Comparison of ENCODE assay signal across 8 cellular contexts in the genomic region with DNA sequence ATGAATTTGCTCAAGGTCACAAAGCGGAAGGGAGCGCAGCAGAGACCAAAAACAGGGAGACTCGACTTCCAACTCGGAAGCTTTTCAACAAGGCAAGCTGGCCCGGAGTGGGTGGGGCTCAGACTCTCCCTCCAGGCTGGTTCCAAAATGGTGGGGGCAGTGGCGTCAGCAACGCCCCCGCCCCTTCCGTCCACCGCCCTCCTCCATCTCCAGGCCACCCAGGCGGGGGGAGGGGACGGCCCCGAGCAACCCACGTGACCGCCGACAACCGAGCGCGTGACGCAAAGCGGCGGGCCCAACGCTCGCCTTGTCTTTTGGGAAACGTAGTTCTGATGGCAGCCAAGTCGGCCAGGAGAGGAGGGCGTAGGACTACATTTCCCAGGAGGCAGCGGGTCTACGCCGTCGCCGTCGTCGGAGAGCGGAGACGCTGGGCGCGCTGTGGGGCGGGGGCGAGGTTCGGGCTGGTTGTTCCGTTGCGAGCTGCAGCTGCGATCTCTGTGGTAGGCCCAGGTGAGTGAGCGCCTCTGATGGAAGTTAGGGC. TPM values are rescaled to one million over a fixed set of nuclear protein-coding genes. Genes with fewer than 3 reads are reported as not detected.
A peak's percentile ranks its signal among the peaks of the same experiment; 100 is the strongest.
DNase-seq lines count a peak whose midpoint lies in the region; ATAC-seq and TF ChIP-seq lines count a peak whose summit lies in the region.

TSS of gene THRAP3 (plus strand) at position 448 of the 541 bp plus-strand sequence. CDS start 58,121 bp downstream, outside the sequence.

- 0% methylated on average over 28 to 45 of the region's 45 CpGs for WGBS in tibial nerve, 2 donors

- H3K36me3 ChIP-seq in adipocyte (ENCODE audit: control insufficient read depth, insufficient read depth, low read length, severe bottlenecking) (peaks cover 13% of the 10 kb centered on the region), parathyroid adenoma (ENCODE audit: control insufficient read depth, insufficient read depth, low read length) (no peaks in the 10 kb centered on the region), tibial nerve (peaks cover 0 to 25% (median 0%) of the 10 kb centered on the region in 3 donors)

- H3K4me1 ChIP-seq in adipocyte (ENCODE audit: control insufficient read depth, insufficient read depth, low read length) = peaks cover 21% of the 10 kb centered on the region
- peaks cover 3% of the 10 kb centered on the region for H3K4me1 ChIP-seq in parathyroid adenoma
- peaks cover 0 to 50% (median 26%) of the 10 kb centered on the region in 4 donors for H3K4me1 ChIP-seq in tibial nerve

- H3K79me2 ChIP-seq in parathyroid adenoma = peaks cover 25% of the 10 kb centered on the region

- TF ChIP-seq CTCF in GM12875 (IDR thresholded peaks at IDR 0.05; ENCODE audit: borderline replicate concordance, insufficient read depth, low read depth, low read length) (no peak), parathyroid adenoma (IDR thresholded peaks at IDR 0.05) (no peak), tibial nerve (IDR thresholded peaks at IDR 0.05) (peak in 1 of 5 experiments; percentile 6)

- intact Hi-C loops in Right ventricle myocardium superior (cut with DNase I) = loop anchor here (5.0 to 10.0 kb wide), 2 partner anchors 58 to 69 kb away; partner anchors contain the start of gene MAP7D1

- peak; percentile 94 for ATAC-seq in HG02798 (IDR thresholded peaks at IDR 0.05; ENCODE audit: poor library complexity, unreplicated experiment)
- peak; percentile 96 for ATAC-seq in Right ventricle myocardium superior (ENCODE audit: poor library complexity)

- peak within 1 kb of the TSS; percentile 95 for H2AFZ ChIP-seq in parathyroid adenoma

- no peaks in the 10 kb centered on the region for H3K9me3 ChIP-seq in adipocyte (ENCODE audit: control insufficient read depth, low read length)
- no peaks in the 10 kb centered on the region for H3K9me3 ChIP-seq in parathyroid adenoma (ENCODE audit: control insufficient read depth, low read length)
- no peaks in the 10 kb centered on the region for H3K9me3 ChIP-seq in tibial nerve

- H3K4me3 ChIP-seq in GM12875 (ENCODE audit: low read depth, low read length) (peak within 1 kb of the TSS; percentile 96), adipocyte (ENCODE audit: low read length) (peak within 1 kb of the TSS; percentile 97), parathyroid adenoma (ENCODE audit: low read depth, low read length) (peak within 1 kb of the TSS; percentile 93), tibial nerve (peak within 1 kb of the TSS; percentile 73 to 93 (median 84))

- peak within 1 kb of the TSS; percentile 90 for H3K4me2 ChIP-seq in parathyroid adenoma (ENCODE audit: low read length)

- TF ChIP-seq POLR2A in tibial nerve (IDR thresholded peaks at IDR 0.05) = peak; percentile 97 to 99

- H3K27me3 ChIP-seq in adipocyte (replicated peaks; ENCODE audit: control insufficient read depth, insufficient read depth, low read length) (no peaks in the 10 kb centered on the region), parathyroid adenoma (ENCODE audit: control insufficient read depth, insufficient read depth, low read length) (no peaks in the 10 kb centered on the region), tibial nerve (no peaks in the 10 kb centered on the region)

- H3K27ac ChIP-seq in parathyroid adenoma (peak within 1 kb of the TSS; percentile 98), tibial nerve (peak within 1 kb of the TSS; percentile 94 to 99 (median 98))

- DNase-seq in NCI-H1436 (lab: John Stamatoyannopoulos, UW) = peak; percentile 99
- peak; percentile 100 for DNase-seq in T follicular helper cell (ENCODE audit: low read depth)
- DNase-seq in adipocyte (ENCODE audit: low read depth) = peak; percentile 100
- peak; percentile 100 for DNase-seq in Right ventricle myocardium superior
- DNase-seq in tibial nerve (ENCODE audit: low spot score in 2 of 2) = peak; percentile 99

- H3K9ac ChIP-seq in adipocyte (ENCODE audit: low read length) (peak within 1 kb of the TSS; percentile 96), parathyroid adenoma (peak within 1 kb of the TSS; percentile 67)

- peak; percentile 98 to 99 for TF ChIP-seq EP300 in tibial nerve (IDR thresholded peaks at IDR 0.05)

RNA-seq across cellular contexts. Expression of gene THRAP3, which starts in this region (rescaled TPM):
- 57.6 TPM for total RNA-seq in Right ventricle myocardium superior
- total RNA-seq in tibial nerve = 100 to 1,000 TPM in 2 of 4 donors, 10 to 100 TPM in 2; 89.2 to 114 (median 97.0) TPM

Comparison
In these comparisons a context has a peak if more than half of its experiments do, and no peak if none do; other contexts are left out.
1. Peak in every context shown above with its lines: DNase-seq, ATAC-seq, H3K4me3 ChIP-seq and H3K27ac ChIP-seq.